38 cellular contexts compared by ENCODE assay signal in the genomic region with DNA sequence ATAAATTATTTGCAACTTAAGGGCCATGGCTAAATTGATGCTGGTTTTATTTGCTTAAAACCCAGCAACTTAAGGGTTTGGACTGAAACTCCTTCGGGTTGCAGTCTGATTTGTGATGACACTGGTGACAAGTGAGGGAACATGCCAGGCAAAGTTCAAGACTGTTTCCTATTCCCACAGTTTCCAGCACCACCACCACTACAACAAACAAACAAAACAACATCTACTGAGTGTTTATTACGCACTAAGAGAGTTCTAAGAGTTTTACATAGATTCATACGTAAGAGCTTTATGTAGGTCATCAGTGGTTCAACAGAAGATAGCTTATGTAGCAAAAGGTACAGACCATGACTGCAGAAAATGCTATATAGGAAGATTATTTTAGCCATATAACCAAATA.
"Had no signal": no experiment of that assay in that cellular context is flagged by ENCODE, and none has a peak within 500 bp of the region (broad histone marks: within the 10 kb centered on the region; RNA-seq: fewer than 3 reads in every experiment).

No MANE protein-coding gene starts in this region.

- H3K36me3 ChIP-seq: ascending aorta, cardiac muscle cell, WERI-Rb-1 had no signal

- ATAC-seq: activated CD4-positive, alpha-beta T cell treated with anti-CD3 and anti-CD28 coated beads for 36 hours; activated CD4-positive, CD25-positive, alpha-beta regulatory T cell treated with anti-CD3 and anti-CD28 coated beads, Interleukin-2, amount 50 U/mL, for 24 hours; activated CD8-positive, alpha-beta memory T cell treated with anti-CD3 and anti-CD28 coated beads, Interleukin-2, amount 10 ng/mL, durations not matched to agents 7 days and 5 days; activated CD8-positive, alpha-beta T cell treated with anti-CD3 and anti-CD28 coated beads for 36 hours; activated naive CD8-positive, alpha-beta T cell treated with anti-CD3 and anti-CD28 coated beads, Interleukin-2, amount 50 U/mL, for 24 hours; WTC11 had no signal

- H3K36me3 Mint-ChIP-seq: activated CD4-positive, alpha-beta memory T cell treated with anti-CD3 and anti-CD28 coated beads for 36 hours; activated CD8-positive, alpha-beta memory T cell treated with anti-CD3 and anti-CD28 coated beads, Interleukin-2, amount 10 ng/mL, durations not matched to agents 7 days and 5 days; activated naive CD4-positive, alpha-beta T cell treated with anti-CD3 and anti-CD28 coated beads, Interleukin-2, amount 10 ng/mL, durations not matched to agents 7 days and 5 days; activated naive CD4-positive, alpha-beta T cell treated with anti-CD3 and anti-CD28 coated beads, Interleukin-2, amount 50 U/mL, for 24 hours; activated naive CD8-positive, alpha-beta T cell; activated naive CD8-positive, alpha-beta T cell treated with anti-CD3 and anti-CD28 coated beads, Interleukin-2, amount 10 ng/mL, durations not matched to agents 7 days and 5 days; brain; WTC11 had no signal

- H3K4me3 ChIP-seq: ascending aorta, cardiac muscle cell had no signal

- H3K4me1 Mint-ChIP-seq: activated CD4-positive, alpha-beta T cell treated with anti-CD3 and anti-CD28 coated beads for 36 hours; activated CD4-positive, alpha-beta T cell treated with anti-CD3 and anti-CD28 coated beads, Interleukin-2, amount 10 ng/mL, durations not matched to agents 7 days and 5 days; activated CD8-positive, alpha-beta memory T cell treated with anti-CD3 and anti-CD28 coated beads, Interleukin-2, amount 10 ng/mL, durations not matched to agents 7 days and 5 days; activated naive CD4-positive, alpha-beta T cell treated with anti-CD3 and anti-CD28 coated beads, Interleukin-2, amount 10 ng/mL, durations not matched to agents 7 days and 5 days; activated naive CD4-positive, alpha-beta T cell treated with anti-CD3 and anti-CD28 coated beads, Interleukin-2, amount 50 U/mL, for 24 hours; activated naive CD8-positive, alpha-beta T cell treated with anti-CD3 and anti-CD28 coated beads, Interleukin-2, amount 10 ng/mL, durations not matched to agents 7 days and 5 days; activated naive CD8-positive, alpha-beta T cell treated with anti-CD3 and anti-CD28 coated beads, Interleukin-2, amount 50 U/mL, for 24 hours; brain; central memory CD8-positive, alpha-beta T cell; WTC11 had no signal

- H3K27ac ChIP-seq: ascending aorta, cardiac muscle cell, WERI-Rb-1 had no signal

- FAIRE-seq: bronchial epithelial cell had no signal

- H3K9me3 ChIP-seq: ascending aorta had no signal

- DNase-seq: activated CD4-positive, alpha-beta memory T cell treated with anti-CD3 and anti-CD28 coated beads for 36 hours; activated CD4-positive, alpha-beta T cell treated with anti-CD3 and anti-CD28 coated beads for 1 hour; activated CD4-positive, alpha-beta T cell treated with anti-CD3 and anti-CD28 coated beads for 36 hours; activated CD4-positive, alpha-beta T cell treated with anti-CD3 and anti-CD28 coated beads for 48 hours; activated CD4-positive, alpha-beta T cell treated with anti-CD3 and anti-CD28 coated beads, Interleukin-2, amount 10 ng/mL, durations not matched to agents 7 days and 5 days; activated CD4-positive, CD25-positive, alpha-beta regulatory T cell; activated CD8-positive, alpha-beta memory T cell treated with anti-CD3 and anti-CD28 coated beads for 24 hours; activated CD8-positive, alpha-beta memory T cell treated with anti-CD3 and anti-CD28 coated beads, Interleukin-2, amount 10 ng/mL, durations not matched to agents 7 days and 5 days; activated CD8-positive, alpha-beta memory T cell treated with anti-CD3 and anti-CD28 coated beads, Interleukin-2, amount 50 U/mL, for 48 hours; activated CD8-positive, alpha-beta T cell treated with anti-CD3 and anti-CD28 coated beads for 36 hours; activated effector memory CD4-positive, alpha-beta T cell treated with Interleukin-2 at 50 U/mL for 16 hours; activated gamma-delta T cell; activated naive CD4-positive, alpha-beta T cell treated with anti-CD3 and anti-CD28 coated beads, Interleukin-2, amount 10 ng/mL, durations not matched to agents 7 days and 5 days; activated naive CD4-positive, alpha-beta T cell treated with Interleukin-2 at 50 U/mL for 16 hours; activated naive CD8-positive, alpha-beta T cell treated with anti-CD3 and anti-CD28 coated beads, Interleukin-2, amount 10 ng/mL, durations not matched to agents 7 days and 5 days; activated naive CD8-positive, alpha-beta T cell treated with anti-CD3 and anti-CD28 coated beads, Interleukin-2, amount 50 U/mL, for 24 hours; activated T-cell treated with anti-CD3 and anti-CD28 coated beads, Interleukin-2, amount 50 U/mL, for 24 hours; activated T-cell treated with anti-CD3 and anti-CD28 coated beads, Interleukin-2, amount 50 U/mL, for 48 hours; amygdala; anterior cingulate cortex; caudate nucleus; cerebellar nuclear complex; T-helper 1 cell; T-helper 2 cell; T-helper 9 cell; WERI-Rb-1 had no signal

- H3K4me3 Mint-ChIP-seq: activated CD4-positive, alpha-beta memory T cell treated with anti-CD3 and anti-CD28 coated beads for 36 hours; activated CD4-positive, alpha-beta T cell treated with anti-CD3 and anti-CD28 coated beads for 36 hours; activated CD4-positive, alpha-beta T cell treated with anti-CD3 and anti-CD28 coated beads, Interleukin-2, amount 10 ng/mL, durations not matched to agents 7 days and 5 days; activated CD8-positive, alpha-beta memory T cell treated with anti-CD3 and anti-CD28 coated beads, Interleukin-2, amount 10 ng/mL, durations not matched to agents 7 days and 5 days; activated CD8-positive, alpha-beta T cell treated with anti-CD3 and anti-CD28 coated beads for 36 hours; activated naive CD4-positive, alpha-beta T cell treated with anti-CD3 and anti-CD28 coated beads, Interleukin-2, amount 10 ng/mL, durations not matched to agents 7 days and 5 days; activated naive CD4-positive, alpha-beta T cell treated with anti-CD3 and anti-CD28 coated beads, Interleukin-2, amount 50 U/mL, for 24 hours; activated naive CD8-positive, alpha-beta T cell; activated naive CD8-positive, alpha-beta T cell treated with anti-CD3 and anti-CD28 coated beads, Interleukin-2, amount 10 ng/mL, durations not matched to agents 7 days and 5 days; activated naive CD8-positive, alpha-beta T cell treated with anti-CD3 and anti-CD28 coated beads, Interleukin-2, amount 50 U/mL, for 24 hours; activated T-cell treated with anti-CD3 and anti-CD28 coated beads, Interleukin-2, amount 50 U/mL, for 24 hours; brain; central memory CD8-positive, alpha-beta T cell; T-helper 1 cell treated with Interleukin-12 subunit alpha and Interleukin-12 subunit beta and Interleukin-4 antibody, amounts not matched to agents 30 μg/mL and 1 μg/mL, for 36 hours; T-helper 2 cell treated with Interferon-gamma antibody and Interleukin-4, amounts not matched to agents 5 μg/mL and 100 μg/mL, for 36 hours; WTC11 had no signal

- H3K27me3 ChIP-seq: ascending aorta, cardiac muscle cell had no signal

- H3K9me3 Mint-ChIP-seq: brain; T-helper 1 cell treated with Interleukin-12 subunit alpha and Interleukin-12 subunit beta and Interleukin-4 antibody, amounts not matched to agents 30 μg/mL and 1 μg/mL, for 36 hours had no signal

- H3K4me1 ChIP-seq: ascending aorta had no signal

- H3K27me3 Mint-ChIP-seq: activated CD4-positive, alpha-beta memory T cell treated with anti-CD3 and anti-CD28 coated beads for 36 hours; activated CD4-positive, alpha-beta T cell treated with anti-CD3 and anti-CD28 coated beads for 36 hours; activated CD4-positive, alpha-beta T cell treated with anti-CD3 and anti-CD28 coated beads, Interleukin-2, amount 10 ng/mL, durations not matched to agents 7 days and 5 days; activated CD8-positive, alpha-beta memory T cell treated with anti-CD3 and anti-CD28 coated beads, Interleukin-2, amount 10 ng/mL, durations not matched to agents 7 days and 5 days; activated CD8-positive, alpha-beta T cell treated with anti-CD3 and anti-CD28 coated beads for 36 hours; activated naive CD4-positive, alpha-beta T cell treated with anti-CD3 and anti-CD28 coated beads, Interleukin-2, amount 10 ng/mL, durations not matched to agents 7 days and 5 days; activated naive CD4-positive, alpha-beta T cell treated with anti-CD3 and anti-CD28 coated beads, Interleukin-2, amount 50 U/mL, for 24 hours; activated naive CD8-positive, alpha-beta T cell; activated naive CD8-positive, alpha-beta T cell treated with anti-CD3 and anti-CD28 coated beads, Interleukin-2, amount 10 ng/mL, durations not matched to agents 7 days and 5 days; activated naive CD8-positive, alpha-beta T cell treated with anti-CD3 and anti-CD28 coated beads, Interleukin-2, amount 50 U/mL, for 24 hours; activated T-cell treated with anti-CD3 and anti-CD28 coated beads, Interleukin-2, amount 50 U/mL, for 24 hours; central memory CD8-positive, alpha-beta T cell had no signal

- H3K27ac Mint-ChIP-seq: activated CD4-positive, alpha-beta memory T cell treated with anti-CD3 and anti-CD28 coated beads for 36 hours; activated CD4-positive, alpha-beta T cell treated with anti-CD3 and anti-CD28 coated beads for 36 hours; activated CD4-positive, alpha-beta T cell treated with anti-CD3 and anti-CD28 coated beads, Interleukin-2, amount 10 ng/mL, durations not matched to agents 7 days and 5 days; activated CD8-positive, alpha-beta memory T cell treated with anti-CD3 and anti-CD28 coated beads, Interleukin-2, amount 10 ng/mL, durations not matched to agents 7 days and 5 days; activated CD8-positive, alpha-beta T cell treated with anti-CD3 and anti-CD28 coated beads for 36 hours; activated naive CD4-positive, alpha-beta T cell treated with anti-CD3 and anti-CD28 coated beads, Interleukin-2, amount 10 ng/mL, durations not matched to agents 7 days and 5 days; activated naive CD4-positive, alpha-beta T cell treated with anti-CD3 and anti-CD28 coated beads, Interleukin-2, amount 50 U/mL, for 24 hours; activated naive CD8-positive, alpha-beta T cell; activated naive CD8-positive, alpha-beta T cell treated with anti-CD3 and anti-CD28 coated beads, Interleukin-2, amount 10 ng/mL, durations not matched to agents 7 days and 5 days; activated naive CD8-positive, alpha-beta T cell treated with anti-CD3 and anti-CD28 coated beads, Interleukin-2, amount 50 U/mL, for 24 hours; activated T-cell treated with anti-CD3 and anti-CD28 coated beads, Interleukin-2, amount 50 U/mL, for 24 hours; activated T-helper 2 cell treated with anti-CD3 and anti-CD28 coated beads, Interferon-gamma antibody, Interleukin-2, Interleukin-4, amounts not matched to agents 10 μg/mL and 5 μg/mL and 100 μg/mL, durations not matched to agents 14 hours and 24 hours and 36 hours; brain; T-helper 1 cell treated with Interleukin-12 subunit alpha and Interleukin-12 subunit beta and Interleukin-4 antibody, amounts not matched to agents 30 μg/mL and 1 μg/mL, for 36 hours; T-helper 2 cell treated with Interferon-gamma antibody and Interleukin-4, amounts not matched to agents 5 μg/mL and 100 μg/mL, for 36 hours; WTC11 had no signal
